Comparison of ENCODE assay signal across 9 cellular contexts in genomic region chr17:6574689-6575595, GRCh38. TPM values are rescaled to one million over a fixed set of nuclear protein-coding genes. Genes with fewer than 3 reads are reported as not detected.
A peak's percentile ranks its signal among the peaks of the same experiment; 100 is the strongest.
DNase-seq lines count a peak whose midpoint lies in the region; ATAC-seq and TF ChIP-seq lines count a peak whose summit lies in the region.
"Had no signal": no experiment of that assay in that cellular context is flagged by ENCODE, and none has a peak within 500 bp of the region (broad histone marks: within the 10 kb centered on the region; RNA-seq: fewer than 3 reads in every experiment).

No MANE protein-coding gene starts in this region.

- intact Hi-C loops in MCF 10A (cut with micrococcal nuclease): loop anchor here (5.0 kb wide), 1 partner anchor 103 kb away; no protein-coding TSS in a partner anchor

- H4K8ac ChIP-seq in mesendoderm (ENCODE audit: low read depth, low read length): no peak overlapping the region

- no peak overlapping the region for H2AK5ac ChIP-seq in mesendoderm (ENCODE audit: low read length)

- H2BK120ac ChIP-seq in mesendoderm (ENCODE audit: low read depth, low read length): no peak overlapping the region

- no peak overlapping the region for H3K56ac ChIP-seq in mesendoderm (ENCODE audit: low read length)

- H3K27ac ChIP-seq in RWPE1: peak overlapping the region; percentile 51
- no peak overlapping the region for H3K27ac ChIP-seq in mesendoderm (ENCODE audit: low read depth, low read length)
- H3K27ac ChIP-seq in subcutaneous abdominal adipose tissue (ENCODE audit: low read depth, low read length): no peak overlapping the region
- H3K27ac ChIP-seq: SK-N-MC had no signal

- no TSS peak for BruUV-seq in MCF 10A (replicated peaks; lab: Mats Ljungman, UMichigan)

- H3K23ac ChIP-seq in mesendoderm (ENCODE audit: low read length): no peak overlapping the region

- H3K18ac ChIP-seq in mesendoderm (ENCODE audit: low read length): no peak overlapping the region

- H3K27me3 ChIP-seq in mesendoderm (ENCODE audit: insufficient read depth, low read length, poor library complexity) (no peaks in the 10 kb centered on the region), subcutaneous abdominal adipose tissue (ENCODE audit: control insufficient read depth in 5 of 5, insufficient read depth in 4 of 5, low read length in 5 of 5) (peaks cover 0 to 5% (median 0%) of the 10 kb centered on the region in 5 donors)

- H3K4ac ChIP-seq in mesendoderm (ENCODE audit: low read depth, low read length): no peak overlapping the region

- no peaks in the 10 kb centered on the region for H3K79me2 ChIP-seq in mesendoderm (ENCODE audit: control insufficient read depth, insufficient read depth, low read length)

- H3K79me1 ChIP-seq in mesendoderm (ENCODE audit: low read length): no peaks in the 10 kb centered on the region

- H3K4me2 ChIP-seq in mesendoderm (ENCODE audit: low read length): no peak overlapping the region

- ATAC-seq in GM18868 (IDR thresholded peaks at IDR 0.05; ENCODE audit: unreplicated experiment): peak; percentile 66
- no peak for ATAC-seq in GM19397 (IDR thresholded peaks at IDR 0.05; ENCODE audit: unreplicated experiment)
- no peak for ATAC-seq in HG03196 (IDR thresholded peaks at IDR 0.05; ENCODE audit: unreplicated experiment)

- H3K9me3 Mint-ChIP-seq in MCF 10A (ENCODE audit: unreplicated experiment): no peaks in the 10 kb centered on the region

- H3K4me1 ChIP-seq in mesendoderm (ENCODE audit: control insufficient read depth, low read depth, low read length): no peaks in the 10 kb centered on the region
- peaks cover 6 to 18% (median 13%) of the 10 kb centered on the region in 5 donors for H3K4me1 ChIP-seq in subcutaneous abdominal adipose tissue (ENCODE audit: control insufficient read depth in 5 of 5, insufficient read depth in 5 of 5, low read length in 5 of 5)

- TF ChIP-seq CTCF in RWPE1 (conservative IDR thresholded peaks at IDR 0.05; ENCODE audit: low read depth) (no peak), MCF 10A (IDR thresholded peaks at IDR 0.05; ENCODE audit: unreplicated experiment) (no peak)

- H3K36me3 ChIP-seq in mesendoderm (ENCODE audit: control insufficient read depth, insufficient read depth, low read length) (no peaks in the 10 kb centered on the region), subcutaneous abdominal adipose tissue (ENCODE audit: control insufficient read depth in 5 of 5, insufficient read depth in 5 of 5, low read length in 5 of 5) (peaks cover 0 to 30% (median 17%) of the 10 kb centered on the region in 5 donors)

- CTCF ChIA-PET in RWPE1 (lab: Yijun Ruan, JAX) (interaction anchor here (0.6 to 0.8 kb wide), 4 partner anchors 30 to 446 kb away, joined by 3 to 4 read pairs (median 3); no protein-coding TSS in a partner anchor), MCF 10A (lab: Yijun Ruan, JAX) (interaction anchor here (0.8 kb wide), 1 partner anchor 23 kb away, joined by 3 read pairs; no protein-coding TSS in a partner anchor)

- POLR2A ChIA-PET in RWPE1 (lab: Yijun Ruan, JAX; ENCODE audit: low non-redundant PET) (no interaction called here), MCF 10A (lab: Yijun Ruan, JAX) (interaction anchor here (0.6 to 1.3 kb wide), 4 partner anchors 9 to 59 kb away, joined by 3 read pairs; no protein-coding TSS in a partner anchor)

- DNase-seq in RWPE1 (ENCODE audit: low spot score) (peak; percentile 44), MCF 10A (ENCODE audit: unreplicated experiment) (peak; percentile 73), mesendoderm (peak; percentile 39), 8988T (no peak)

- H2BK15ac ChIP-seq in mesendoderm (replicated peaks; ENCODE audit: low read depth): no peak overlapping the region

- H3K27me3 Mint-ChIP-seq in MCF 10A (ENCODE audit: insufficient read depth, unreplicated experiment): no peaks in the 10 kb centered on the region

- H4K5ac ChIP-seq in mesendoderm (ENCODE audit: low read length): no peak overlapping the region

- no peaks in the 10 kb centered on the region for H3K9me3 ChIP-seq in subcutaneous abdominal adipose tissue (ENCODE audit: control insufficient read depth in 5 of 5, low read length in 5 of 5)

- no peak overlapping the region for H2BK5ac ChIP-seq in mesendoderm (ENCODE audit: low read length)

- peaks cover 13% of the 10 kb centered on the region for H3K36me3 Mint-ChIP-seq in MCF 10A (ENCODE audit: insufficient read depth, unreplicated experiment)

- no peak overlapping the region for H3K4me3 Mint-ChIP-seq in MCF 10A (ENCODE audit: unreplicated experiment)

- H3K9ac ChIP-seq in mesendoderm (ENCODE audit: low read length) (no peak overlapping the region), subcutaneous abdominal adipose tissue (ENCODE audit: low read length in 5 of 5) (peak overlapping the region in 1 of 5 donors; percentile 11)

- H3K4me1 Mint-ChIP-seq in MCF 10A (ENCODE audit: insufficient read depth, unreplicated experiment): peaks cover 28% of the 10 kb centered on the region

- WGBS in mesendoderm (ENCODE audit: extremely low coverage, insufficient coverage, low lambda C conversion rate): no CpG with 5 or more reads among the region's 23 CpGs

- H3K4me3 ChIP-seq in mesendoderm (ENCODE audit: low read length) (no peak overlapping the region), subcutaneous abdominal adipose tissue (ENCODE audit: low read depth in 1 of 5, low read length in 5 of 5) (peak overlapping the region in 3 of 5 donors; percentile 3 to 51 (median 13))
- H3K4me3 ChIP-seq: SK-N-MC had no signal

- peak overlapping the region; percentile 78 for H3K27ac Mint-ChIP-seq in MCF 10A (ENCODE audit: low read depth, unreplicated experiment)

RNA-seq across cellular contexts. Expression of gene PITPNM3, which starts 18.6 kb away (rescaled TPM):
- 22.8 and 30.6 TPM in 2 replicates for total RNA-seq in MCF 10A (2022)
- 0.42 TPM for polyA plus RNA-seq in mesendoderm (2013, experiment 1 of 2)
- 0.31 TPM for polyA plus RNA-seq in mesendoderm (2013, experiment 2 of 2)
